ENCODE assay signal across 20 cellular contexts in the genomic region with DNA sequence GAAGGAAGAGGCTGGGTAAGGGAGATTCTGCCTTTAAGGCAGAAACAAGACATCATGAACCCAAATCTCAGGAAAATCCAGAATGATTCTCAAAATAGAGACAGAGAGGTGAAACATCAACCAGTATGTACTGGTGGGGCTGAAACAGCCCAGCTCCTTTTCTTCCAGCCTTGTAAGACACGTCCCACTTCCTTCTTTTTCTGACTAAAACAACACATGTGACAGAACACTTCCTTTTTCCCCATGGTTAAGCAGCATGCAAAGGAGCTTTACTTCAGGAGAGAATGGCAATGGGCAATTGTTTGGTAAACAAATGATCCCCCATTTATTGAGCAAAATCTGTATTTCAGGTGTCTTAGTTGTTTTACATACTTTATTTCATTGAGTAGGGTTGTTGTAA.
DNase-seq lines count a peak whose midpoint lies in the region; ATAC-seq, FAIRE-seq and TF ChIP-seq lines count a peak whose summit lies in the region.
"Had no signal": no experiment of that assay in that cellular context is flagged by ENCODE, and none has a peak within 500 bp of the region (broad histone marks: within the 10 kb centered on the region; RNA-seq: fewer than 3 reads in every experiment).

No MANE protein-coding gene starts in this region.

- no peak overlapping the region for H3K4me3 ChIP-seq in right lobe of liver
- no peak overlapping the region for H3K4me3 ChIP-seq in HepG2 (replicated peaks in 1 of 3; ENCODE audit: insufficient read depth in 1 of 3, low read depth in 2 of 3, low read length in 3 of 3)
- H3K4me3 ChIP-seq in OCI-LY7 (ENCODE audit: low read depth, low read length, poor library complexity, severe bottlenecking), result no peak overlapping the region
- no peak overlapping the region for H3K4me3 ChIP-seq in endodermal cell (ENCODE audit: low read length)
- H3K4me3 ChIP-seq in A673 (ENCODE audit: low read depth, low read length, poor library complexity, severe bottlenecking), result no peak overlapping the region
- no peak overlapping the region for H3K4me3 ChIP-seq in esophagus squamous epithelium
- H3K4me3 ChIP-seq: A549, lung had no signal

- DNase-seq in right lobe of liver (no peak), HepG2 (ENCODE audit: low spot score) (no peak), OCI-LY7 (ENCODE audit: low spot score) (peak; percentile 41), glutamatergic neuron (no peak), endodermal cell (no peak), RPMI8226 (no peak), A673 (ENCODE audit: low spot score) (no peak), esophagus squamous epithelium (lab: John Stamatoyannopoulos, UW) (no peak)
- DNase-seq: activated CD4-positive, alpha-beta memory T cell treated with anti-CD3 and anti-CD28 coated beads for 36 hours; activated effector memory CD4-positive, alpha-beta T cell treated with Interleukin-2 at 50 U/mL for 16 hours; aorta; cortex of kidney; NCI-H1694; NCI-H524 treated with DMSO at 0.1 percent for 48 hours; stimulated activated naive CD4-positive, alpha-beta T cell had no signal

- no peak overlapping the region for H3K27ac ChIP-seq in right lobe of liver
- no peak overlapping the region for H3K27ac ChIP-seq in HepG2 (ENCODE audit: extremely low read length, insufficient read depth, low read length)
- H3K27ac ChIP-seq in OCI-LY7 (ENCODE audit: low read depth, low read length, poor library complexity, severe bottlenecking), result no peak overlapping the region
- no peak overlapping the region for H3K27ac ChIP-seq in endodermal cell (ENCODE audit: low read depth, low read length)
- H3K27ac ChIP-seq in A673 (ENCODE audit: low read depth, low read length, poor library complexity, severe bottlenecking), result no peak overlapping the region
- H3K27ac ChIP-seq in esophagus squamous epithelium, result no peak overlapping the region
- H3K27ac ChIP-seq: A549, RWPE1 had no signal

- H3K4me2 ChIP-seq in HepG2 (ENCODE audit: low read depth, low read length), result no peak overlapping the region
- peak overlapping the region; percentile 9 for H3K4me2 ChIP-seq in OCI-LY7 (ENCODE audit: low read length)
- H3K4me2 ChIP-seq: A549 had no signal

- BruUV-seq in HepG2 (replicated peaks; lab: Mats Ljungman, UMichigan) (no TSS peak), OCI-LY7 (replicated peaks; lab: Mats Ljungman, UMichigan) (no TSS peak), A673 (replicated peaks; lab: Mats Ljungman, UMichigan) (no TSS peak)

- H3K27me3 Mint-ChIP-seq in glutamatergic neuron (ENCODE audit: unreplicated experiment) (no peaks in the 10 kb centered on the region), endodermal cell (ENCODE audit: insufficient read depth) (no peaks in the 10 kb centered on the region)

- H4K20me1 ChIP-seq in HepG2 (ENCODE audit: insufficient read depth, low read length), result no peaks in the 10 kb centered on the region
- H4K20me1 ChIP-seq in OCI-LY7 (ENCODE audit: insufficient read depth, low read length), result no peaks in the 10 kb centered on the region

- peak overlapping the region; percentile 51 for H3K4me3 Mint-ChIP-seq in glutamatergic neuron (ENCODE audit: unreplicated experiment)
- H3K4me3 Mint-ChIP-seq in endodermal cell, result no peak overlapping the region
- H3K4me3 Mint-ChIP-seq: activated CD4-positive, alpha-beta memory T cell treated with anti-CD3 and anti-CD28 coated beads for 36 hours had no signal

- no peak overlapping the region for H3K9ac ChIP-seq in HepG2 (ENCODE audit: insufficient read depth, low read depth, low read length)
- no peak overlapping the region for H3K9ac ChIP-seq in endodermal cell (ENCODE audit: extremely low read depth, low read length, poor library complexity, severe bottlenecking)

- CTCF ChIA-PET in HepG2 (lab: Yijun Ruan, JAX; ENCODE audit: low intra/inter-chr PET ratio, low total read pairs) (no interaction called here), OCI-LY7 (lab: Charles Lee; ENCODE audit: unreplicated experiment) (interaction anchor here (0.5 kb wide), 1 partner anchor 269 kb away, joined by 5 read pairs; no protein-coding TSS in a partner anchor), A673 (lab: Charles Lee) (no interaction called here)

- H3K9me2 ChIP-seq in OCI-LY7 (ENCODE audit: insufficient read depth, low read length), result no peaks in the 10 kb centered on the region

- H3K79me2 ChIP-seq in HepG2 (ENCODE audit: insufficient read depth, low read length) (no peaks in the 10 kb centered on the region), OCI-LY7 (ENCODE audit: insufficient read depth, low read depth, low read length) (no peaks in the 10 kb centered on the region)

- no peaks in the 10 kb centered on the region for H3K9me3 ChIP-seq in right lobe of liver
- no peaks in the 10 kb centered on the region for H3K9me3 ChIP-seq in HepG2 (ENCODE audit: low read length)
- peaks cover 5% of the 10 kb centered on the region; the same call in 1 of the 2 replicates for H3K9me3 ChIP-seq in OCI-LY7 (ENCODE audit: low read length)
- no peaks in the 10 kb centered on the region for H3K9me3 ChIP-seq in endodermal cell (ENCODE audit: control insufficient read depth, low read length)
- H3K9me3 ChIP-seq in A673 (ENCODE audit: low read depth, low read length, poor library complexity, severe bottlenecking), result no peaks in the 10 kb centered on the region
- H3K9me3 ChIP-seq in esophagus squamous epithelium, result no peaks in the 10 kb centered on the region
- H3K9me3 ChIP-seq: A549 had no signal

- no peaks in the 10 kb centered on the region for H3K4me1 ChIP-seq in right lobe of liver
- H3K4me1 ChIP-seq in HepG2 (ENCODE audit: insufficient read depth, low read length), result no peaks in the 10 kb centered on the region
- peaks cover 9% of the 10 kb centered on the region for H3K4me1 ChIP-seq in OCI-LY7 (ENCODE audit: insufficient read depth, low read length, poor library complexity, severe bottlenecking)
- no peaks in the 10 kb centered on the region for H3K4me1 ChIP-seq in endodermal cell (ENCODE audit: control insufficient read depth, insufficient read depth, low read length)
- H3K4me1 ChIP-seq in A673 (ENCODE audit: insufficient read depth, low read length, poor library complexity, severe bottlenecking), result no peaks in the 10 kb centered on the region
- no peaks in the 10 kb centered on the region for H3K4me1 ChIP-seq in esophagus squamous epithelium
- H3K4me1 ChIP-seq: A549 had no signal

- H3K36me3 Mint-ChIP-seq in glutamatergic neuron (ENCODE audit: unreplicated experiment), result no peaks in the 10 kb centered on the region
- H3K36me3 Mint-ChIP-seq in endodermal cell (ENCODE audit: low read depth), result no peaks in the 10 kb centered on the region
- H3K36me3 Mint-ChIP-seq: activated CD4-positive, alpha-beta memory T cell treated with anti-CD3 and anti-CD28 coated beads for 36 hours; IgD-negative memory B cell had no signal

- 33% methylated on average over 1 of the region's 1 CpG for WGBS in right lobe of liver (ENCODE audit: insufficient coverage, low coverage, low lambda C conversion rate, missing lambda C conversion rate)
- WGBS in HepG2 (ENCODE audit: low lambda C conversion rate), result 0% methylated on average over 1 of the region's 1 CpG
- WGBS in endodermal cell (ENCODE audit: insufficient coverage in 1 of 2, insufficient read length in 1 of 2), 2 experiments, result 71% methylated on average over 1 of the region's 1 CpG; no CpG with 5 or more reads in 1 of the 2 experiments
- 41 to 50% methylated on average over 1 of the region's 1 CpG for WGBS in esophagus squamous epithelium, 2 donors

- TF ChIP-seq POLR2A in right lobe of liver (IDR thresholded peaks at IDR 0.05) (no peak), HepG2 (IDR thresholded peaks at IDR 0.05; ENCODE audit: insufficient read depth in 1 of 2, low read depth in 2 of 2, low read length in 2 of 2) (no peak), esophagus squamous epithelium (IDR thresholded peaks at IDR 0.05) (no peak)

- no peak for TF ChIP-seq RAD21 in HepG2 (CRISPR knock-in tag; IDR thresholded peaks at IDR 0.05)

- no peak overlapping the region for H2AFZ ChIP-seq in HepG2 (ENCODE audit: low read length)
- H2AFZ ChIP-seq in OCI-LY7 (ENCODE audit: low read length), result peak overlapping the region; percentile 49; the same call in 1 of the 2 replicates

- peaks cover 21% of the 10 kb centered on the region for H3K4me1 Mint-ChIP-seq in glutamatergic neuron (ENCODE audit: low read depth, unreplicated experiment)
- H3K4me1 Mint-ChIP-seq in endodermal cell, result no peaks in the 10 kb centered on the region

- no peak for TF ChIP-seq EP300 in HepG2 (IDR thresholded peaks at IDR 0.05; ENCODE audit: low read depth in 2 of 2, low read length in 2 of 2)
- no peak for TF ChIP-seq EP300 in HepG2 (CRISPR knock-in tag; IDR thresholded peaks at IDR 0.05; ENCODE audit: borderline replicate concordance)

- intact Hi-C loops in right lobe of liver (cut with DNase I) (no loop called here), HepG2 (cut with micrococcal nuclease; ENCODE audit: unreplicated experiment) (no loop called here), OCI-LY7 (cut with micrococcal nuclease; ENCODE audit: unreplicated experiment) (no loop called here), A673 (cut with micrococcal nuclease; ENCODE audit: unreplicated experiment) (no loop called here), esophagus squamous epithelium (cut with DNase I) (no loop called here)

- TF ChIP-seq CTCF in right lobe of liver (IDR thresholded peaks at IDR 0.05) (no peak), HepG2 (CRISPR knock-in tag; IDR thresholded peaks at IDR 0.05) (no peak), OCI-LY7 (conservative IDR thresholded peaks at IDR 0.05; ENCODE audit: low read length) (no peak), glutamatergic neuron (IDR thresholded peaks at IDR 0.05; ENCODE audit: partially characterized antibody, unreplicated experiment) (no peak), endodermal cell (conservative IDR thresholded peaks at IDR 0.05) (no peak), A673 (conservative IDR thresholded peaks at IDR 0.05; ENCODE audit: low read depth, low read length) (no peak), esophagus squamous epithelium (IDR thresholded peaks at IDR 0.05) (no peak)

- POLR2A ChIA-PET in HepG2 (lab: Yijun Ruan, JAX), result no interaction called here
- POLR2A ChIA-PET in OCI-LY7 (lab: Charles Lee), result no interaction called here
- POLR2A ChIA-PET in A673 (lab: Charles Lee; ENCODE audit: low non-redundant PET), result no interaction called here

- H3K27me3 ChIP-seq in right lobe of liver (no peaks in the 10 kb centered on the region), HepG2 (ENCODE audit: control insufficient read depth in 1 of 2, insufficient read depth in 2 of 2, low read length in 2 of 2) (peaks cover 0 to 1% of the 10 kb centered on the region in 2 experiments; a peak in 1 of 5 replicates), endodermal cell (ENCODE audit: control insufficient read depth, insufficient read depth, low read length, poor library complexity, severe bottlenecking) (no peaks in the 10 kb centered on the region), A673 (replicated peaks; ENCODE audit: insufficient read depth, low read depth, low read length, poor library complexity) (no peaks in the 10 kb centered on the region), esophagus squamous epithelium (no peaks in the 10 kb centered on the region)

- FAIRE-seq in HepG2 (lab: Jason Lieb, UNC), result no peak
- FAIRE-seq: A549, H54 had no signal

- ATAC-seq in right lobe of liver (peak; percentile 34 to 63 (median 52)), HepG2 (no peak)
- ATAC-seq: A549 had no signal

- H3K27ac Mint-ChIP-seq in glutamatergic neuron (ENCODE audit: unreplicated experiment) (peak overlapping the region; percentile 99), endodermal cell (no peak overlapping the region)
- H3K27ac Mint-ChIP-seq: activated CD4-positive, alpha-beta memory T cell treated with anti-CD3 and anti-CD28 coated beads for 36 hours had no signal

- H3K9me3 Mint-ChIP-seq in glutamatergic neuron (ENCODE audit: unreplicated experiment) (no peaks in the 10 kb centered on the region), endodermal cell (no peaks in the 10 kb centered on the region)
- H3K9me3 Mint-ChIP-seq: activated CD4-positive, alpha-beta memory T cell treated with anti-CD3 and anti-CD28 coated beads for 36 hours had no signal

- H3K36me3 ChIP-seq in right lobe of liver (no peaks in the 10 kb centered on the region), HepG2 (replicated peaks in 1 of 2; ENCODE audit: control insufficient read depth in 1 of 2, insufficient read depth in 2 of 2, low read length in 2 of 2) (no peaks in the 10 kb centered on the region), OCI-LY7 (ENCODE audit: insufficient read depth, low read length) (no peaks in the 10 kb centered on the region), endodermal cell (ENCODE audit: control insufficient read depth, insufficient read depth, low read length) (no peaks in the 10 kb centered on the region), A673 (ENCODE audit: insufficient read depth, low read length, poor library complexity, severe bottlenecking) (no peaks in the 10 kb centered on the region), esophagus squamous epithelium (no peaks in the 10 kb centered on the region)

- in situ Hi-C loops in HepG2 (cut with HindIII; ENCODE audit: extremely low pct_ligation_motif_present, low pct_unique_long_range_greater_than_20kb), result no loop called here
